In the genomic region with DNA sequence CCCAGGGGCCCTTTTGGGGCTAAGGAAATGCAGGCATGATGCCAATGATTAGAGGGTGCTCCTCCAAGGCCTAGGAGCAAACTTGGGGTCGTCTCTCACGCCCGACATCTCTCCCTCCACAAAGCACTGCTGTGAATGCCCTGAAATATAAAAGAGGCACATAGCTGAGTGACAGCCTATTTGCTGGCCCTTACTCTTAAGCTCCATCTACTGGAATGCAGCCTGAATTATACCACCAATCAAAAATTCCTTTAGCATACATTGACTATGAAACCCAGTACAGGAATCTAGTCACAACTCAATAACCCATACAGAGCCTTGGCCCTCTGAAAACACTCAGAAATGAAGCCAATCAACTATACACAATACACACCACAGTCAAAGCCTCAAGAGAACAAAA, we compare ENCODE assay signal across 14 cellular contexts.
A peak's percentile ranks its signal among the peaks of the same experiment; 100 is the strongest.
DNase-seq lines count a peak whose midpoint lies in the region; ATAC-seq and TF ChIP-seq lines count a peak whose summit lies in the region.
"Had no signal": no experiment of that assay in that cellular context is flagged by ENCODE, and none has a peak within 500 bp of the region (broad histone marks: within the 10 kb centered on the region; RNA-seq: fewer than 3 reads in every experiment).

No MANE protein-coding gene starts in this region.

- no peaks in the 10 kb centered on the region for H3K27me3 ChIP-seq in uterus
- H3K27me3 ChIP-seq: gastroesophageal sphincter had no signal

- no peak overlapping the region for H3K27ac ChIP-seq in uterus
- H3K27ac ChIP-seq: gastroesophageal sphincter had no signal

- DNase-seq in RPMI7951 (ENCODE audit: low read depth): peak; percentile 15
- DNase-seq in epithelial cell of proximal tubule (ENCODE audit: low read depth): no peak
- DNase-seq in osteocyte (ENCODE audit: extremely low spot score, unreplicated experiment): no peak
- no peak for DNase-seq in uterus
- DNase-seq in ACHN: no peak
- DNase-seq in amygdala (lab: John Stamatoyannopoulos, UW): no peak
- DNase-seq: activated naive CD8-positive, alpha-beta T cell treated with anti-CD3 and anti-CD28 coated beads, Interleukin-2, amount 50 U/mL, for 24 hours; natural killer cell; NCI-H2107; NK-92 treated with Interleukin-12 subunit alpha and Interleukin-12 subunit beta, amount 100 ng/mL, for 24 hours had no signal

- H3K9me3 ChIP-seq in uterus: no peaks in the 10 kb centered on the region

- H3K9me3 Mint-ChIP-seq in osteocyte (ENCODE audit: unreplicated experiment): peaks cover 3% of the 10 kb centered on the region
- H3K9me3 Mint-ChIP-seq: activated naive CD8-positive, alpha-beta T cell treated with anti-CD3 and anti-CD28 coated beads, Interleukin-2, amount 50 U/mL, for 24 hours; natural killer cell had no signal

- no peak for TF ChIP-seq POLR2A in uterus (IDR thresholded peaks at IDR 0.05)

- H3K4me1 ChIP-seq in uterus: no peaks in the 10 kb centered on the region
- H3K4me1 ChIP-seq: gastroesophageal sphincter had no signal

- H3K36me3 Mint-ChIP-seq in osteocyte (ENCODE audit: unreplicated experiment): no peaks in the 10 kb centered on the region
- H3K36me3 Mint-ChIP-seq: natural killer cell had no signal

- H3K27me3 Mint-ChIP-seq in osteocyte (ENCODE audit: unreplicated experiment): peaks cover 65% of the 10 kb centered on the region

- no peak overlapping the region for H3K4me3 Mint-ChIP-seq in osteocyte (ENCODE audit: unreplicated experiment)
- H3K4me3 Mint-ChIP-seq: activated naive CD8-positive, alpha-beta T cell treated with anti-CD3 and anti-CD28 coated beads, Interleukin-2, amount 50 U/mL, for 24 hours; natural killer cell; WTC11 had no signal

- no peaks in the 10 kb centered on the region for H3K36me3 ChIP-seq in uterus
- H3K36me3 ChIP-seq: gastroesophageal sphincter had no signal

- no peak overlapping the region for H3K27ac Mint-ChIP-seq in osteocyte (ENCODE audit: unreplicated experiment)
- H3K27ac Mint-ChIP-seq: activated naive CD8-positive, alpha-beta T cell treated with anti-CD3 and anti-CD28 coated beads, Interleukin-2, amount 50 U/mL, for 24 hours; natural killer cell; WTC11 had no signal

- ATAC-seq in GM18868 (IDR thresholded peaks at IDR 0.05; ENCODE audit: unreplicated experiment) (peak; percentile 8), HG03469 (IDR thresholded peaks at IDR 0.05; ENCODE audit: unreplicated experiment) (no peak)
- ATAC-seq: gastroesophageal sphincter, natural killer cell, WTC11 had no signal

- in situ Hi-C loops in ACHN (cut with HindIII; ENCODE audit: low pct_ligation_motif_present, low pct_unique_long_range_greater_than_20kb, low sequenced_read_pairs): no loop called here

- H3K4me1 Mint-ChIP-seq in osteocyte (ENCODE audit: unreplicated experiment): no peaks in the 10 kb centered on the region
- H3K4me1 Mint-ChIP-seq: activated naive CD8-positive, alpha-beta T cell treated with anti-CD3 and anti-CD28 coated beads, Interleukin-2, amount 50 U/mL, for 24 hours; natural killer cell; WTC11 had no signal

- H3K4me3 ChIP-seq in epithelial cell of proximal tubule (ENCODE audit: low read depth, low read length) (no peak overlapping the region), uterus (no peak overlapping the region)
- H3K4me3 ChIP-seq: gastroesophageal sphincter had no signal

- intact Hi-C loops in uterus (cut with DNase I; ENCODE audit: low total_unique reads): no loop called here

- TF ChIP-seq CTCF in epithelial cell of proximal tubule (conservative IDR thresholded peaks at IDR 0.05; ENCODE audit: low read depth, low read length) (peak; percentile 51), osteocyte (IDR thresholded peaks at IDR 0.05) (peak; percentile 17), uterus (IDR thresholded peaks at IDR 0.05) (no peak)

Comparison
In these comparisons a context has a peak if more than half of its experiments do, and no peak if none do; other contexts are left out.
1. CTCF ChIP-seq: peak in epithelial cell of proximal tubule (single experiment) and osteocyte (single experiment); none in uterus (0 of 4).